In genomic region chr12:11827096-11827841, GRCh38 we compare ENCODE assay signal across 11 cellular contexts.
DNase-seq lines count a peak whose midpoint lies in the region; ATAC-seq and TF ChIP-seq lines count a peak whose summit lies in the region.
"Had no signal": no experiment of that assay in that cellular context is flagged by ENCODE, and none has a peak within 500 bp of the region (broad histone marks: within the 10 kb centered on the region; RNA-seq: fewer than 3 reads in every experiment).

No MANE protein-coding gene starts in this region.

- H3K9ac ChIP-seq in H9 (ENCODE audit: extremely low read depth, insufficient read length, low read length), result no peak overlapping the region

- no peak overlapping the region for H2AFZ ChIP-seq in H9 (ENCODE audit: low read length)

- no peak overlapping the region for H2AK5ac ChIP-seq in H9 (ENCODE audit: insufficient read length, low read length)

- no peak overlapping the region for H4K91ac ChIP-seq in H9 (ENCODE audit: insufficient read length, low read depth, low read length)

- TF ChIP-seq CTCF in H9 (conservative IDR thresholded peaks at IDR 0.05), result no peak

- H3K56ac ChIP-seq in H9 (ENCODE audit: insufficient read length, low read depth, low read length), result no peak overlapping the region

- no peak overlapping the region for H3K4ac ChIP-seq in H9 (ENCODE audit: low read depth, low read length)

- H2BK12ac ChIP-seq in H9 (ENCODE audit: insufficient read length, low read depth, low read length), result no peak overlapping the region

- H3K23me2 ChIP-seq in H9 (ENCODE audit: insufficient read length, low read depth, low read length, poor library complexity, severe bottlenecking), result no peaks in the 10 kb centered on the region

- H3K36me3 Mint-ChIP-seq in H9 (ENCODE audit: insufficient read depth in 1 of 3, low read depth in 3 of 3), result no peaks in the 10 kb centered on the region

- no peak overlapping the region for H3K23ac ChIP-seq in H9 (ENCODE audit: insufficient read length, low read depth, low read length)

- H3K4me3 Mint-ChIP-seq in H9, result peak overlapping the region; percentile 37 to 70

- no peak overlapping the region for H2BK15ac ChIP-seq in H9 (ENCODE audit: low read depth, low read length)

- no CpG with 5 or more reads among the region's 16 CpGs for WGBS in H9 (ENCODE audit: extremely low coverage, insufficient read length, low lambda C conversion rate)

- no peak overlapping the region for H3K14ac ChIP-seq in H9 (ENCODE audit: insufficient read depth, low read length)

- H2BK5ac ChIP-seq in H9 (ENCODE audit: insufficient read length, low read length), result no peak overlapping the region

- H4K8ac ChIP-seq in H9 (replicated peaks; ENCODE audit: insufficient read length, low read depth, low read length), result no peak overlapping the region

- H3K4me3 ChIP-seq in skin epidermis, result no peak overlapping the region
- H3K4me3 ChIP-seq: psoas muscle had no signal

- peak overlapping the region in 2 of 3 experiments; percentile 96 to 97 for H3K27ac Mint-ChIP-seq in H9

- H3K18ac ChIP-seq in H9 (ENCODE audit: insufficient read length, low read depth, low read length), result no peak overlapping the region

- H2BK120ac ChIP-seq in H9 (ENCODE audit: low read depth, low read length, poor library complexity, severe bottlenecking), result no peak overlapping the region

- H3K27me3 ChIP-seq in H9 (ENCODE audit: insufficient read depth, low read length), result no peaks in the 10 kb centered on the region

- no peaks in the 10 kb centered on the region for H3K9me3 Mint-ChIP-seq in H9

- no peaks in the 10 kb centered on the region for H3K79me1 ChIP-seq in H9 (ENCODE audit: insufficient read depth, low read depth, low read length, poor library complexity, severe bottlenecking)

- no peak overlapping the region for H3T11ph ChIP-seq in H9 (ENCODE audit: low read length)

- peaks cover 16% of the 10 kb centered on the region for H3K4me1 ChIP-seq in H9 (ENCODE audit: insufficient read depth, low read length)

- H3K27me3 Mint-ChIP-seq in H9 (ENCODE audit: low read depth), result no peaks in the 10 kb centered on the region

- H2BK20ac ChIP-seq in H9 (ENCODE audit: low read depth, low read length, poor library complexity, severe bottlenecking), result no peak overlapping the region

- ATAC-seq in GM21737 (IDR thresholded peaks at IDR 0.05; ENCODE audit: unreplicated experiment) (no peak), HG02642 (IDR thresholded peaks at IDR 0.05; ENCODE audit: poor library complexity, unreplicated experiment) (no peak)
- ATAC-seq: psoas muscle had no signal

- H3K4me2 ChIP-seq in H9 (ENCODE audit: insufficient read depth, insufficient read length, low read length), result peak overlapping the region; percentile 17

- H3K27ac ChIP-seq in H9 (ENCODE audit: insufficient read length, low read depth, low read length), result no peak overlapping the region
- H3K27ac ChIP-seq in skin epidermis, result peak overlapping the region in 14 of 21 experiments; percentile 10 to 77 (median 42)
- H3K27ac ChIP-seq: psoas muscle had no signal

- no peaks in the 10 kb centered on the region for H3K79me2 ChIP-seq in H9 (ENCODE audit: insufficient read depth, low read length)

- H4K20me1 ChIP-seq in H9 (ENCODE audit: control insufficient read depth, insufficient read depth, insufficient read length), result no peaks in the 10 kb centered on the region

- no peak overlapping the region for H4K5ac ChIP-seq in H9 (ENCODE audit: insufficient read length, low read depth, low read length)

- peaks cover 24 to 37% of the 10 kb centered on the region in 2 experiments for H3K4me1 Mint-ChIP-seq in H9

- H3K9me3 ChIP-seq in H9 (ENCODE audit: control insufficient read depth, low read depth, low read length), result no peaks in the 10 kb centered on the region
- H3K9me3 ChIP-seq: psoas muscle had no signal

- DNase-seq in H9 (peak; percentile 52), astrocyte of the hippocampus (ENCODE audit: low read depth, low spot score) (peak; percentile 61), islet precursor cell (peak; percentile 87), NCI-H82 treated with DMSO at 0.1 percent for 48 hours (lab: John Stamatoyannopoulos, UW; ENCODE audit: unreplicated experiment) (no peak)
- DNase-seq in stimulated activated CD4-positive, alpha-beta T cell treated with anti-CD3 and anti-CD28 coated beads, Interleukin-4, amount 100 ng/mL, for 24 hours, result no peak
- DNase-seq: NCI-H2107, psoas muscle, T-helper 9 cell had no signal

Comparison
In these comparisons a context has a peak if more than half of its experiments do, and no peak if none do; other contexts are left out.
1. DNase-seq: peak in H9 (single experiment), astrocyte of the hippocampus (single experiment) and islet precursor cell (single experiment); none in NCI-H82 treated with DMSO at 0.1 percent for 48 hours (single experiment) and stimulated activated CD4-positive, alpha-beta T cell treated with anti-CD3 and anti-CD28 coated beads, Interleukin-4, amount 100 ng/mL, for 24 hours (single experiment).